ENCODE assay signal across 1 cellular context in genomic region chr10:101047268-101047667, GRCh38.
TF ChIP-seq lines count a peak whose summit lies in the region.

No MANE protein-coding gene starts in this region.

TF ChIP-seq in HEK293, 187 proteins besides CTCF, POLR2A, EP300 and RAD21:
- TF ChIP-seq ZNF776 (tag by site-specific recombination; IDR thresholded peaks at IDR 0.05; ENCODE audit: borderline replicate concordance) = no peak
- no peak for TF ChIP-seq ZNF785 (tag by site-specific recombination; IDR thresholded peaks at IDR 0.05)
- TF ChIP-seq ZNF24 (tag by site-specific recombination; IDR thresholded peaks at IDR 0.05) = no peak
- no peak for TF ChIP-seq OVOL3 (tag by site-specific recombination; IDR thresholded peaks at IDR 0.05)
- no peak for TF ChIP-seq ZNF239 (tag by site-specific recombination; IDR thresholded peaks at IDR 0.05)
- no peak for TF ChIP-seq ZNF366 (tag by site-specific recombination; conservative IDR thresholded peaks at IDR 0.05)
- TF ChIP-seq PRDM1 (tag by site-specific recombination; IDR thresholded peaks at IDR 0.05) = no peak
- TF ChIP-seq ZSCAN5A (tag by site-specific recombination; IDR thresholded peaks at IDR 0.05) = no peak
- TF ChIP-seq ZNF777 (tag by site-specific recombination; IDR thresholded peaks at IDR 0.05; ENCODE audit: borderline replicate concordance) = no peak
- no peak for TF ChIP-seq ZNF518A (tag by site-specific recombination; conservative IDR thresholded peaks at IDR 0.05; ENCODE audit: low read depth)
- no peak for TF ChIP-seq HOXD13 (CRISPR knock-in tag; IDR thresholded peaks at IDR 0.05; ENCODE audit: borderline replicate concordance)
- TF ChIP-seq ZFHX2 (tag by site-specific recombination; conservative IDR thresholded peaks at IDR 0.05) = 0 out of 2 replicates have a peak, but pooled peaks have one; percentile 17
- TF ChIP-seq GFI1B (tag by site-specific recombination; IDR thresholded peaks at IDR 0.05) = no peak
- TF ChIP-seq ZNF23 (tag by site-specific recombination; IDR thresholded peaks at IDR 0.05; ENCODE audit: borderline replicate concordance) = no peak
- TF ChIP-seq ZNF747 (tag by site-specific recombination; IDR thresholded peaks at IDR 0.05) = no peak
- TF ChIP-seq ZFP3 (tag by site-specific recombination; IDR thresholded peaks at IDR 0.05; ENCODE audit: low read depth) = no peak
- TF ChIP-seq SP2 (tag by site-specific recombination; IDR thresholded peaks at IDR 0.05) = peak; percentile 53
- no peak for TF ChIP-seq ZNF555 (tag by site-specific recombination; conservative IDR thresholded peaks at IDR 0.05)
- TF ChIP-seq ZNF510 (tag by site-specific recombination; IDR thresholded peaks at IDR 0.05; ENCODE audit: insufficient replicate concordance) = no peak
- TF ChIP-seq ZFP69B (tag by site-specific recombination; IDR thresholded peaks at IDR 0.05) = peak; percentile 62; the same call in 1 of the 2 replicates
- no peak for TF ChIP-seq ZSCAN30 (tag by site-specific recombination; IDR thresholded peaks at IDR 0.05)
- peak; percentile 53 for TF ChIP-seq ZNF394 (tag by site-specific recombination; IDR thresholded peaks at IDR 0.05; ENCODE audit: borderline replicate concordance)
- TF ChIP-seq ZNF354C (tag by site-specific recombination; IDR thresholded peaks at IDR 0.05; ENCODE audit: borderline replicate concordance, low read depth) = no peak
- no peak for TF ChIP-seq ZNF514 (tag by site-specific recombination; IDR thresholded peaks at IDR 0.05)
TF ChIP-seq in HEK293: peak in this region for 4.
